In genomic region chr3:44729384-44729910, GRCh38 we compare ENCODE assay signal across 9 cellular contexts. TPM values are rescaled to one million over a fixed set of nuclear protein-coding genes. Genes with fewer than 3 reads are reported as not detected.
A peak's percentile ranks its signal among the peaks of the same experiment; 100 is the strongest.
DNase-seq lines count a peak whose midpoint lies in the region; ATAC-seq, FAIRE-seq and TF ChIP-seq lines count a peak whose summit lies in the region.
"Had no signal": no experiment of that assay in that cellular context is flagged by ENCODE, and none has a peak within 500 bp of the region (broad histone marks: within the 10 kb centered on the region; RNA-seq: fewer than 3 reads in every experiment).

ZNF501 (plus strand) TSS chr3:44729635; CDS start chr3:44734422, 4,787 bp downstream.

- TF ChIP-seq CTCF in astrocyte (IDR thresholded peaks at IDR 0.05; ENCODE audit: insufficient read depth, low read depth, low read length), result no peak

- POLR2A ChIA-PET in CD8-positive, alpha-beta memory T cell (lab: Charles Lee), result interaction anchor here (1.1 to 1.3 kb wide), 4 partner anchors 17 to 247 kb away, joined by 3 to 7 read pairs (median 4); partner anchors contain the start of genes EXOSC7, KIAA1143, KIF15 and ZDHHC3

- H3K4me1 Mint-ChIP-seq in CD8-positive, alpha-beta memory T cell, result peaks cover 14 to 16% (median 15%) of the 10 kb centered on the region in 3 donors
- H3K4me1 Mint-ChIP-seq in T-helper 17 cell (peaks cover 4% of the 10 kb centered on the region), astrocyte (ENCODE audit: low read depth, unreplicated experiment) (no peaks in the 10 kb centered on the region)

- no peaks in the 10 kb centered on the region for H3K79me2 ChIP-seq in astrocyte (ENCODE audit: insufficient read depth, low read length)

- peak within 1 kb of the TSS; percentile 88 for H3K4me2 ChIP-seq in astrocyte (ENCODE audit: low read length)

- H2AFZ ChIP-seq in astrocyte (ENCODE audit: low read depth, low read length), result peak within 1 kb of the TSS; percentile 94

- H3K4me1 ChIP-seq in CD8-positive, alpha-beta memory T cell (ENCODE audit: insufficient read depth, low read length), result peaks cover 10% of the 10 kb centered on the region
- H3K4me1 ChIP-seq in astrocyte (ENCODE audit: insufficient read depth, low read length), result no peaks in the 10 kb centered on the region

- ATAC-seq in GM21423 (IDR thresholded peaks at IDR 0.05; ENCODE audit: unreplicated experiment) (peak; percentile 85), T-helper 17 cell (peak; percentile 98)

- CTCF ChIA-PET in CD8-positive, alpha-beta memory T cell (lab: Charles Lee), result interaction anchor here (1.0 to 2.9 kb wide), 2 partner anchors 17 to 31 kb away, joined by 3 to 17 read pairs; partner anchors contain the start of genes KIAA1143, KIF15 and ZNF502

- H3K9me3 Mint-ChIP-seq in CD8-positive, alpha-beta memory T cell, result peaks cover 58 to 87% (median 76%) of the 10 kb centered on the region in 5 donors
- H3K9me3 Mint-ChIP-seq in astrocyte (ENCODE audit: unreplicated experiment), result peaks cover 73% of the 10 kb centered on the region

- H3K27ac Mint-ChIP-seq in CD8-positive, alpha-beta memory T cell, result peak within 1 kb of the TSS; percentile 49 to 96 (median 86)
- peak within 1 kb of the TSS; percentile 76 for H3K27ac Mint-ChIP-seq in T-helper 17 cell
- peak within 1 kb of the TSS; percentile 47 for H3K27ac Mint-ChIP-seq in astrocyte (ENCODE audit: unreplicated experiment)

- no peaks in the 10 kb centered on the region for H4K20me1 ChIP-seq in astrocyte (ENCODE audit: insufficient read depth, low read length)

- no peaks in the 10 kb centered on the region for H3K27me3 Mint-ChIP-seq in CD8-positive, alpha-beta memory T cell
- H3K27me3 Mint-ChIP-seq in T-helper 17 cell (no peaks in the 10 kb centered on the region), astrocyte (ENCODE audit: low read depth, unreplicated experiment) (no peaks in the 10 kb centered on the region)

- peak; percentile 70 to 87 (median 75) for DNase-seq in CD8-positive, alpha-beta memory T cell
- DNase-seq in M059J (ENCODE audit: low read depth), result peak; percentile 78
- peak; percentile 51 to 72 (median 57) for DNase-seq in T-helper 17 cell
- DNase-seq in astrocyte (ENCODE audit: low read depth), result peak; percentile 89
- DNase-seq in hepatic stellate cell (ENCODE audit: low spot score), result peak; percentile 82
- peak; percentile 66 for DNase-seq in pulmonary artery endothelial cell (ENCODE audit: low read depth, low spot score)
- DNase-seq in ureter (ENCODE audit: low spot score), result peak; percentile 93

- peak within 1 kb of the TSS; percentile 87 for H3K4me3 ChIP-seq in CD8-positive, alpha-beta memory T cell (ENCODE audit: low read length)
- peak within 1 kb of the TSS; percentile 71 for H3K4me3 ChIP-seq in astrocyte (ENCODE audit: insufficient read depth, low read depth, low read length)
- H3K4me3 ChIP-seq: SK-N-MC had no signal

- H3K27ac ChIP-seq in CD8-positive, alpha-beta memory T cell (ENCODE audit: low read depth, low read length), result peak within 1 kb of the TSS; percentile 28
- H3K27ac ChIP-seq in astrocyte (ENCODE audit: low read depth, low read length), result peak within 1 kb of the TSS; percentile 30
- H3K27ac ChIP-seq: SK-N-MC had no signal

- peaks cover 20% of the 10 kb centered on the region for H3K36me3 ChIP-seq in CD8-positive, alpha-beta memory T cell (ENCODE audit: insufficient read depth, low read length)
- peaks cover 5% of the 10 kb centered on the region for H3K36me3 ChIP-seq in astrocyte (ENCODE audit: insufficient read depth, low read length)

- H3K27me3 ChIP-seq in CD8-positive, alpha-beta memory T cell (ENCODE audit: insufficient read depth, low read length, poor library complexity, severe bottlenecking), result no peaks in the 10 kb centered on the region
- no peaks in the 10 kb centered on the region for H3K27me3 ChIP-seq in astrocyte (ENCODE audit: insufficient read depth, low read length)

- H3K9ac ChIP-seq in astrocyte (ENCODE audit: low read length), result peak within 1 kb of the TSS; percentile 53

- peak within 1 kb of the TSS; percentile 91 to 97 (median 94) for H3K4me3 Mint-ChIP-seq in CD8-positive, alpha-beta memory T cell
- H3K4me3 Mint-ChIP-seq in T-helper 17 cell (peak within 1 kb of the TSS; percentile 90), astrocyte (ENCODE audit: unreplicated experiment) (peak within 1 kb of the TSS; percentile 85)

- peaks cover 22 to 78% (median 59%) of the 10 kb centered on the region in 3 donors for H3K36me3 Mint-ChIP-seq in CD8-positive, alpha-beta memory T cell
- H3K36me3 Mint-ChIP-seq in T-helper 17 cell (ENCODE audit: low read depth) (peaks cover 5% of the 10 kb centered on the region), astrocyte (ENCODE audit: low read depth, unreplicated experiment) (peaks cover 41% of the 10 kb centered on the region)

- FAIRE-seq in astrocyte (lab: Jason Lieb, UNC), result no peak

- peaks cover 41% of the 10 kb centered on the region for H3K9me3 ChIP-seq in CD8-positive, alpha-beta memory T cell (ENCODE audit: low read length)
- H3K9me3 ChIP-seq in T-helper 17 cell (ENCODE audit: control insufficient read depth, low read length, poor library complexity, severe bottlenecking), result peaks cover 29% of the 10 kb centered on the region
- H3K9me3 ChIP-seq in astrocyte (ENCODE audit: insufficient read depth, low read depth, low read length), result peaks cover 55% of the 10 kb centered on the region

RNA-seq across cellular contexts. Expression of gene ZNF501, which starts in this region (rescaled TPM):
- total RNA-seq in CD8-positive, alpha-beta memory T cell, result 1 to 10 TPM; 4.9 to 6.0 TPM
- polyA plus RNA-seq in CD8-positive, alpha-beta memory T cell, result 2.9 TPM
- 0.37 and 3.1 TPM in 2 replicates for total RNA-seq in M059J (2014; rRNA removed; shearing (Covaris generic))
- total RNA-seq in T-helper 17 cell (1 to 10 TPM; 1.3 to 2.4 TPM), astrocyte (1.2 and 2.2 TPM in 2 replicates), pulmonary artery endothelial cell (3.6 and 6.7 TPM in 2 replicates), ureter (6.3 TPM)

Comparison
In these comparisons a context has a peak if more than half of its experiments do, and no peak if none do; other contexts are left out.
1. Peak in every context shown above with its lines: DNase-seq, ATAC-seq, H3K4me3 ChIP-seq and H3K27ac ChIP-seq.